Comparison of ENCODE assay signal across 8 cellular contexts in genomic region chr19:49340069-49340864, GRCh38. TPM values are rescaled to one million over a fixed set of nuclear protein-coding genes. Genes with fewer than 3 reads are reported as not detected.
DNase-seq lines count a peak whose midpoint lies in the region; ATAC-seq lines count a peak whose summit lies in the region.

No MANE protein-coding gene starts in this region.

- peak; percentile 88 for DNase-seq in ELF-1 (ENCODE audit: low read depth, low spot score)
- peak; percentile 30 for DNase-seq in activated naive CD8-positive, alpha-beta T cell treated with anti-CD3 and anti-CD28 coated beads, Interleukin-2, amount 10 ng/mL, durations not matched to agents 7 days and 5 days
- DNase-seq in kidney tubule cell (ENCODE audit: low spot score) = peak; percentile 8
- no peak for DNase-seq in activated CD4-positive, CD25-positive, alpha-beta regulatory T cell (lab: John Stamatoyannopoulos, UW)
- no peak for DNase-seq in activated T-cell treated with anti-CD3 and anti-CD28 coated beads, Interleukin-2, amount 50 U/mL, for 48 hours

- peak overlapping the region; percentile 49; the same call in 1 of the 2 replicates for H3K27ac ChIP-seq in HUES6 (ENCODE audit: low read depth, low read length)
- H3K27ac ChIP-seq in thymus (ENCODE audit: low read depth) = peak overlapping the region; percentile 26

- peak overlapping the region; percentile 8 for H3K4me3 Mint-ChIP-seq in activated naive CD8-positive, alpha-beta T cell treated with anti-CD3 and anti-CD28 coated beads, Interleukin-2, amount 10 ng/mL, durations not matched to agents 7 days and 5 days

- peaks cover 15% of the 10 kb centered on the region for H3K4me1 ChIP-seq in HUES6 (ENCODE audit: control insufficient read depth, insufficient read depth, low read length)
- peaks cover 6% of the 10 kb centered on the region for H3K4me1 ChIP-seq in thymus (ENCODE audit: control insufficient read depth, insufficient read depth, low read length)

- H3K27ac Mint-ChIP-seq in activated naive CD8-positive, alpha-beta T cell treated with anti-CD3 and anti-CD28 coated beads, Interleukin-2, amount 10 ng/mL, durations not matched to agents 7 days and 5 days = no peak overlapping the region

- H3K9me3 Mint-ChIP-seq in activated naive CD8-positive, alpha-beta T cell treated with anti-CD3 and anti-CD28 coated beads, Interleukin-2, amount 10 ng/mL, durations not matched to agents 7 days and 5 days = no peaks in the 10 kb centered on the region

- peak overlapping the region; percentile 25 for H3K9ac ChIP-seq in HUES6 (ENCODE audit: low read length)

- H3K36me3 ChIP-seq in HUES6 (ENCODE audit: control insufficient read depth, insufficient read depth, low read length) (peaks cover 44% of the 10 kb centered on the region), thymus (ENCODE audit: control insufficient read depth, insufficient read depth) (peaks cover 34% of the 10 kb centered on the region)

- peak; percentile 73 for ATAC-seq in GM21423 (IDR thresholded peaks at IDR 0.05; ENCODE audit: unreplicated experiment)
- no peak for ATAC-seq in activated naive CD8-positive, alpha-beta T cell treated with anti-CD3 and anti-CD28 coated beads, Interleukin-2, amount 10 ng/mL, durations not matched to agents 7 days and 5 days (ENCODE audit: low read depth)

- H3K9me3 ChIP-seq in HUES6 (ENCODE audit: control insufficient read depth, insufficient read depth, low read depth, low read length) = no peaks in the 10 kb centered on the region
- H3K9me3 ChIP-seq in thymus (ENCODE audit: control insufficient read depth) = no peaks in the 10 kb centered on the region

- H3K36me3 Mint-ChIP-seq in activated naive CD8-positive, alpha-beta T cell treated with anti-CD3 and anti-CD28 coated beads, Interleukin-2, amount 10 ng/mL, durations not matched to agents 7 days and 5 days = peaks cover 32% of the 10 kb centered on the region

- H3K27me3 Mint-ChIP-seq in activated naive CD8-positive, alpha-beta T cell treated with anti-CD3 and anti-CD28 coated beads, Interleukin-2, amount 10 ng/mL, durations not matched to agents 7 days and 5 days = no peaks in the 10 kb centered on the region

- POLR2A ChIA-PET in activated naive CD8-positive, alpha-beta T cell treated with anti-CD3 and anti-CD28 coated beads, Interleukin-2, amount 10 ng/mL, durations not matched to agents 7 days and 5 days (lab: Charles Lee) = interaction anchor here (0.6 to 1.2 kb wide), 2 partner anchors 9 to 99 kb away, joined by 3 to 4 read pairs; no protein-coding TSS in a partner anchor

- peaks cover 36% of the 10 kb centered on the region for H3K4me1 Mint-ChIP-seq in activated naive CD8-positive, alpha-beta T cell treated with anti-CD3 and anti-CD28 coated beads, Interleukin-2, amount 10 ng/mL, durations not matched to agents 7 days and 5 days

- H3K4me3 ChIP-seq in HUES6 (ENCODE audit: low read depth, low read length) = peak overlapping the region; percentile 37
- no peak overlapping the region for H3K4me3 ChIP-seq in thymus (ENCODE audit: low read length)

- peaks cover 20% of the 10 kb centered on the region for H3K27me3 ChIP-seq in HUES6 (ENCODE audit: control insufficient read depth, insufficient read depth, low read length)
- no peaks in the 10 kb centered on the region for H3K27me3 ChIP-seq in thymus (ENCODE audit: control insufficient read depth, insufficient read depth)

- WGBS in thymus = 73% methylated on average over 36 of the region's 36 CpGs

RNA-seq across cellular contexts. Expression of gene CD37, which starts 5.1 kb away (rescaled TPM):
- total RNA-seq in activated naive CD8-positive, alpha-beta T cell treated with anti-CD3 and anti-CD28 coated beads, Interleukin-2, amount 10 ng/mL, durations not matched to agents 7 days and 5 days = 100 to 1,000 TPM; 246 to 258 TPM
- 78.4 TPM for polyA plus RNA-seq in thymus

RNA-seq across cellular contexts. Expression of gene SLC6A16, which starts 15.3 kb away (rescaled TPM):
- 1 to 10 TPM; 3.7 to 5.1 TPM for total RNA-seq in activated naive CD8-positive, alpha-beta T cell treated with anti-CD3 and anti-CD28 coated beads, Interleukin-2, amount 10 ng/mL, durations not matched to agents 7 days and 5 days
- polyA plus RNA-seq in thymus = 2.5 TPM

RNA-seq across cellular contexts. Expression of gene TEAD2, which starts 21.9 kb away (rescaled TPM):
- total RNA-seq in activated naive CD8-positive, alpha-beta T cell treated with anti-CD3 and anti-CD28 coated beads, Interleukin-2, amount 10 ng/mL, durations not matched to agents 7 days and 5 days = not detected
- polyA plus RNA-seq in thymus = 6.6 TPM

RNA-seq across cellular contexts. Expression of gene DKKL1, which starts 23.4 kb away (rescaled TPM):
- total RNA-seq in activated naive CD8-positive, alpha-beta T cell treated with anti-CD3 and anti-CD28 coated beads, Interleukin-2, amount 10 ng/mL, durations not matched to agents 7 days and 5 days = not detected
- polyA plus RNA-seq in thymus = 0.21 TPM

RNA-seq across cellular contexts. Expression of gene KASH5, which starts 47.8 kb away (rescaled TPM):
- not detected for total RNA-seq in activated naive CD8-positive, alpha-beta T cell treated with anti-CD3 and anti-CD28 coated beads, Interleukin-2, amount 10 ng/mL, durations not matched to agents 7 days and 5 days
- 0.09 TPM for polyA plus RNA-seq in thymus

Comparison
In these comparisons a context has a peak if more than half of its experiments do, and no peak if none do; other contexts are left out.
1. DNase-seq: peak in ELF-1 (single experiment), activated naive CD8-positive, alpha-beta T cell treated with anti-CD3 and anti-CD28 coated beads, Interleukin-2, amount 10 ng/mL, durations not matched to agents 7 days and 5 days (single experiment) and kidney tubule cell (single experiment); none in activated CD4-positive, CD25-positive, alpha-beta regulatory T cell (0 of 4) and activated T-cell treated with anti-CD3 and anti-CD28 coated beads, Interleukin-2, amount 50 U/mL, for 48 hours (0 of 2).